ENCODE assay signal across 1 cellular context in the genomic region with DNA sequence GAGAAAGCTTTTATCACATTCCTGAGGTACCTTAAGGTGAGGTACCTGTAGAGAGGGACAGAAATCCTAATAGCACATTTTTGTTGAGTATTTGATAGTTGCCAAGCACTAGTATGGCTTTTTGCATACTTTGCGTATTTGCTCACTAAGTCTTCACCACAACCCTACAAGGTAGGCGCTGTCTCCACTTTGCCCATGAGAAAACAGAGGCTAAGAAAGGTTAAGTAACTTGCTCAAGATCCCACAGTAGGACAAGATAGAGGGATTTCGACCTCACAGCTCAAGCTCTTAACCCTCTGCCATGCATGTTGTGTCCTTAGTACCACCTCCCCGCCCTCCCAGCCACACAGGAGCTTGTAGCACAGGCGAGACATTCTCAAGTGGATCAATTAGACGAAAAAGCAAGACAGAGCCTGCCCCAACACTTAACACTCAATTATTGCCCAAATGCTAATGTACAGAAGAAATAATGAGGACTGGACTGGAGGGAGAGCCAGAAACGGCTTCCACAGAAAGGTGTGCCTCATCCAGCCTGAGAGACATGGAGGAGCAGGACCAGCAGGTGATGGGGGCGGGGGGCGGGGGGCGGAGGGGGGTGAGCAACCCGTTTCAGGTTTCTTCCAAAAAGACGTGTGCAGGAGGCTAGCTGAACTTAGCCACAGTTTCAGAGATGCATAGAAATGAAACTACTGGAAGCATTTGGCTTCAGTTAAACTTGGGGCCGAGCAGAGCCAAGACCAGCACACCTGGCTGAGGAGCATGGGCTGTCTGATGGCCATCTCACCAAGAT.
TF ChIP-seq lines count a peak whose summit lies in the region.

No MANE protein-coding gene starts in this region.

TF ChIP-seq in K562, 482 proteins besides CTCF, POLR2A, EP300 and RAD21 (continued from another document):
- TF ChIP-seq, protein P1, sequence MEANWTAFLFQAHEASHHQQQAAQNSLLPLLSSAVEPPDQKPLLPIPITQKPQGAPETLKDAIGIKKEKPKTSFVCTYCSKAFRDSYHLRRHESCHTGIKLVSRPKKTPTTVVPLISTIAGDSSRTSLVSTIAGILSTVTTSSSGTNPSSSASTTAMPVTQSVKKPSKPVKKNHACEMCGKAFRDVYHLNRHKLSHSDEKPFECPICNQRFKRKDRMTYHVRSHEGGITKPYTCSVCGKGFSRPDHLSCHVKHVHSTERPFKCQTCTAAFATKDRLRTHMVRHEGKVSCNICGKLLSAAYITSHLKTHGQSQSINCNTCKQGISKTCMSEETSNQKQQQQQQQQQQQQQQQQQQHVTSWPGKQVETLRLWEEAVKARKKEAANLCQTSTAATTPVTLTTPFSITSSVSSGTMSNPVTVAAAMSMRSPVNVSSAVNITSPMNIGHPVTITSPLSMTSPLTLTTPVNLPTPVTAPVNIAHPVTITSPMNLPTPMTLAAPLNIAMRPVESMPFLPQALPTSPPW (CRISPR knock-in tag; IDR thresholded peaks at IDR 0.05), result 0 out of 2 replicates have a peak, but pooled peaks have one; percentile 3
- TF ChIP-seq FOXJ3 (CRISPR knock-in tag; IDR thresholded peaks at IDR 0.05), result no peak
- TF ChIP-seq, protein P2, sequence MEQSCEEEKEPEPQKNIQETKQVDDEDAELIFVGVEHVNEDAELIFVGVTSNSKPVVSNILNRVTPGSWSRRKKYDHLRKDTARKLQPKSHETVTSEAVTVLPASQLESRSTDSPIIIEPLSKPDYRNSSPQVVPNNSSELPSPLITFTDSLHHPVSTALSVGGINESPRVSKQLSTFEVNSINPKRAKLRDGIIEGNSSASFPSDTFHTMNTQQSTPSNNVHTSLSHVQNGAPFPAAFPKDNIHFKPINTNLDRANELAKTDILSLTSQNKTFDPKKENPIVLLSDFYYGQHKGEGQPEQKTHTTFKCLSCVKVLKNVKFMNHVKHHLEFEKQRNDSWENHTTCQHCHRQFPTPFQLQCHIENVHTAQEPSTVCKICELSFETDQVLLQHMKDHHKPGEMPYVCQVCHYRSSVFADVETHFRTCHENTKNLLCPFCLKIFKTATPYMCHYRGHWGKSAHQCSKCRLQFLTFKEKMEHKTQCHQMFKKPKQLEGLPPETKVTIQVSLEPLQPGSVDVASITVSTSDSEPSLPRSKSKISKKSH (CRISPR knock-in tag; IDR thresholded peaks at IDR 0.05), result no peak
- TF ChIP-seq CHD1 (IDR thresholded peaks at IDR 0.05; ENCODE audit: low read length), result no peak
- TF ChIP-seq CBX3 (IDR thresholded peaks at IDR 0.05; ENCODE audit: borderline replicate concordance in 1 of 2, low read length in 2 of 2), result no peak
- TF ChIP-seq HDGF (IDR thresholded peaks at IDR 0.05), result no peak
- no peak for TF ChIP-seq RB1 (IDR thresholded peaks at IDR 0.05; ENCODE audit: low read depth)
- TF ChIP-seq ZNF316 (IDR thresholded peaks at IDR 0.05), result peak; percentile 58; the same call in 1 of the 2 replicates
- no peak for TF ChIP-seq ATF2 (CRISPR knock-in tag; IDR thresholded peaks at IDR 0.05)
- no peak for TF ChIP-seq DEAF1 (CRISPR knock-in tag; IDR thresholded peaks at IDR 0.05)
- no peak for TF ChIP-seq ERF (CRISPR knock-in tag; IDR thresholded peaks at IDR 0.05)
- no peak for TF ChIP-seq GABPA (tag; conservative IDR thresholded peaks at IDR 0.05; ENCODE audit: low read depth)
- no peak for TF ChIP-seq KDM2B (CRISPR knock-in tag; IDR thresholded peaks at IDR 0.05)
- TF ChIP-seq TARDBP (IDR thresholded peaks at IDR 0.05), result no peak
- no peak for TF ChIP-seq ZNF408 (CRISPR knock-in tag; IDR thresholded peaks at IDR 0.05; ENCODE audit: low read depth)
- TF ChIP-seq C11orf30 (IDR thresholded peaks at IDR 0.05; ENCODE audit: low read depth), result peak; percentile 20; the same call in 1 of the 2 replicates
